1 cellular context compared by ENCODE assay signal in the genomic region with DNA sequence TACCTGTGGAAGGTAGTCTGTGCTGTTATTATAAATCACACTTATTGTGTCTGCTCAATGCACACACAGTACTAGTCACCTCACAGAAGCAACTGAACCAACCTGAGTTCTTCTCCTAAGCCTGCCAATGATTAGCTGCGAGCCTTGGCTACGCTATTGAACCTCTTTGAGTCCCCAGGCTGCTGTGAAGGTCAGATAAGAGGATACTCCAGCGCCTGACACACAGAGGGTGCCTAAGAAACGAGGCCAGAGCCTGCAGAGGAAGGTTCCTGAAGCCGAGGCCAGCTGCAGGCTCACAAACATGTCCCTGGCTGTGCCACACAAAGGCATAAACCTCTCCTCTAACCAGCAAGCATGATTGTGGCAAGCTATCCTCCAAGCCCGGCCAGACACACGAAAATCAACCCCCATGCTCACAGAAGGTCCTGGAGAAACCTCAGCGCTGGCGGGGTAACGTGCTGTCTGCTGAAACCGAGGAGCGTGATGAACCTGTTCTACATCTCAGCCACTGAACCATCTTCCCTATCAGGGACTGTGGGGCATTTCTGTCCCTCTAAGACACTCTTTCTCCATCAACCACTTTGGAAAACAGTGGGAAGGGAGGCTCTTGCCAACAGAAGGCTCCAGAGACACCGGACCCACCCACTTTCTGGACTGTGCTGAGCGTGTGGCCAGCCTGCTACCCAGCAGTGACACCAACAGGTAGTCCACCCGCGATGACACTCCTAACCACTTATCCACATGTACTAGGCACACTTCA.
TF ChIP-seq lines count a peak whose summit lies in the region.

No MANE protein-coding gene starts in this region.

TF ChIP-seq in K562, 482 proteins besides CTCF, POLR2A, EP300 and RAD21 (continued from another document and continues in another):
- TF ChIP-seq, protein P1, sequence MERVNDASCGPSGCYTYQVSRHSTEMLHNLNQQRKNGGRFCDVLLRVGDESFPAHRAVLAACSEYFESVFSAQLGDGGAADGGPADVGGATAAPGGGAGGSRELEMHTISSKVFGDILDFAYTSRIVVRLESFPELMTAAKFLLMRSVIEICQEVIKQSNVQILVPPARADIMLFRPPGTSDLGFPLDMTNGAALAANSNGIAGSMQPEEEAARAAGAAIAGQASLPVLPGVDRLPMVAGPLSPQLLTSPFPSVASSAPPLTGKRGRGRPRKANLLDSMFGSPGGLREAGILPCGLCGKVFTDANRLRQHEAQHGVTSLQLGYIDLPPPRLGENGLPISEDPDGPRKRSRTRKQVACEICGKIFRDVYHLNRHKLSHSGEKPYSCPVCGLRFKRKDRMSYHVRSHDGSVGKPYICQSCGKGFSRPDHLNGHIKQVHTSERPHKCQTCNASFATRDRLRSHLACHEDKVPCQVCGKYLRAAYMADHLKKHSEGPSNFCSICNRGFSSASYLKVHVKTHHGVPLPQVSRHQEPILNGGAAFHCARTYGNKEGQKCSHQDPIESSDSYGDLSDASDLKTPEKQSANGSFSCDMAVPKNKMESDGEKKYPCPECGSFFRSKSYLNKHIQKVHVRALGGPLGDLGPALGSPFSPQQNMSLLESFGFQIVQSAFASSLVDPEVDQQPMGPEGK (CRISPR knock-in tag; IDR thresholded peaks at IDR 0.05; ENCODE audit: borderline replicate concordance), result no peak
- TF ChIP-seq CBX8 (IDR thresholded peaks at IDR 0.05; ENCODE audit: borderline replicate concordance, extremely low read depth, low read depth, low read length, poor library complexity, severe bottlenecking) (no peak), LARP7 (IDR thresholded peaks at IDR 0.05) (no peak), RFX1 (IDR thresholded peaks at IDR 0.05) (no peak), NCOA6 (IDR thresholded peaks at IDR 0.05) (no peak), CREB1 (IDR thresholded peaks at IDR 0.05) (no peak), CREB1 (CRISPR knock-in tag; IDR thresholded peaks at IDR 0.05) (no peak), NCOA4 (IDR thresholded peaks at IDR 0.05; ENCODE audit: partially characterized antibody) (no peak), MIER1 (IDR thresholded peaks at IDR 0.05; ENCODE audit: low read depth) (no peak), HMGN3 (IDR thresholded peaks at IDR 0.05; ENCODE audit: borderline replicate concordance, extremely low read depth, insufficient read length, low read depth, low read length) (no peak), SMAD4 (CRISPR knock-in tag; conservative IDR thresholded peaks at IDR 0.05) (no peak), EHMT2 (IDR thresholded peaks at IDR 0.05) (no peak), HCFC1 (IDR thresholded peaks at IDR 0.05; ENCODE audit: low read depth, low read length) (no peak), HDAC6 (IDR thresholded peaks at IDR 0.05; ENCODE audit: low read depth, low read length) (no peak), HNRNPK (IDR thresholded peaks at IDR 0.05; ENCODE audit: low read depth, low read length, poor library complexity, severe bottlenecking) (no peak), ZNF282 (CRISPR knock-in tag; IDR thresholded peaks at IDR 0.05) (no peak), MCM2 (IDR thresholded peaks at IDR 0.05; ENCODE audit: low read depth) (no peak), NFE2L1 (tag; IDR thresholded peaks at IDR 0.05; ENCODE audit: borderline replicate concordance, low read depth) (no peak), NR2C2 (CRISPR knock-in tag; IDR thresholded peaks at IDR 0.05) (0 out of 2 replicates have a peak, but pooled peaks have one; percentile 26), NR2C2 (tag; IDR thresholded peaks at IDR 0.05) (no peak), BDP1 (IDR thresholded peaks at IDR 0.05; ENCODE audit: insufficient read depth, insufficient read length) (no peak)
- TF ChIP-seq, protein P2, sequence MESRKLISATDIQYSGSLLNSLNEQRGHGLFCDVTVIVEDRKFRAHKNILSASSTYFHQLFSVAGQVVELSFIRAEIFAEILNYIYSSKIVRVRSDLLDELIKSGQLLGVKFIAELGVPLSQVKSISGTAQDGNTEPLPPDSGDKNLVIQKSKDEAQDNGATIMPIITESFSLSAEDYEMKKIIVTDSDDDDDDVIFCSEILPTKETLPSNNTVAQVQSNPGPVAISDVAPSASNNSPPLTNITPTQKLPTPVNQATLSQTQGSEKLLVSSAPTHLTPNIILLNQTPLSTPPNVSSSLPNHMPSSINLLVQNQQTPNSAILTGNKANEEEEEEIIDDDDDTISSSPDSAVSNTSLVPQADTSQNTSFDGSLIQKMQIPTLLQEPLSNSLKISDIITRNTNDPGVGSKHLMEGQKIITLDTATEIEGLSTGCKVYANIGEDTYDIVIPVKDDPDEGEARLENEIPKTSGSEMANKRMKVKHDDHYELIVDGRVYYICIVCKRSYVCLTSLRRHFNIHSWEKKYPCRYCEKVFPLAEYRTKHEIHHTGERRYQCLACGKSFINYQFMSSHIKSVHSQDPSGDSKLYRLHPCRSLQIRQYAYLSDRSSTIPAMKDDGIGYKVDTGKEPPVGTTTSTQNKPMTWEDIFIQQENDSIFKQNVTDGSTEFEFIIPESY (CRISPR knock-in tag; IDR thresholded peaks at IDR 0.05), result peak; percentile 91
- TF ChIP-seq, protein P3, sequence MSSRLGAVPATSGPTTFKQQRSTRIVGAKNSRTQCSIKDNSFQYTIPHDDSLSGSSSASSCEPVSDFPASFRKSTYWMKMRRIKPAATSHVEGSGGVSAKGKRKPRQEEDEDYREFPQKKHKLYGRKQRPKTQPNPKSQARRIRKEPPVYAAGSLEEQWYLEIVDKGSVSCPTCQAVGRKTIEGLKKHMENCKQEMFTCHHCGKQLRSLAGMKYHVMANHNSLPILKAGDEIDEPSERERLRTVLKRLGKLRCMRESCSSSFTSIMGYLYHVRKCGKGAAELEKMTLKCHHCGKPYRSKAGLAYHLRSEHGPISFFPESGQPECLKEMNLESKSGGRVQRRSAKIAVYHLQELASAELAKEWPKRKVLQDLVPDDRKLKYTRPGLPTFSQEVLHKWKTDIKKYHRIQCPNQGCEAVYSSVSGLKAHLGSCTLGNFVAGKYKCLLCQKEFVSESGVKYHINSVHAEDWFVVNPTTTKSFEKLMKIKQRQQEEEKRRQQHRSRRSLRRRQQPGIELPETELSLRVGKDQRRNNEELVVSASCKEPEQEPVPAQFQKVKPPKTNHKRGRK (tag; IDR thresholded peaks at IDR 0.05), result no peak
- TF ChIP-seq, protein P4, sequence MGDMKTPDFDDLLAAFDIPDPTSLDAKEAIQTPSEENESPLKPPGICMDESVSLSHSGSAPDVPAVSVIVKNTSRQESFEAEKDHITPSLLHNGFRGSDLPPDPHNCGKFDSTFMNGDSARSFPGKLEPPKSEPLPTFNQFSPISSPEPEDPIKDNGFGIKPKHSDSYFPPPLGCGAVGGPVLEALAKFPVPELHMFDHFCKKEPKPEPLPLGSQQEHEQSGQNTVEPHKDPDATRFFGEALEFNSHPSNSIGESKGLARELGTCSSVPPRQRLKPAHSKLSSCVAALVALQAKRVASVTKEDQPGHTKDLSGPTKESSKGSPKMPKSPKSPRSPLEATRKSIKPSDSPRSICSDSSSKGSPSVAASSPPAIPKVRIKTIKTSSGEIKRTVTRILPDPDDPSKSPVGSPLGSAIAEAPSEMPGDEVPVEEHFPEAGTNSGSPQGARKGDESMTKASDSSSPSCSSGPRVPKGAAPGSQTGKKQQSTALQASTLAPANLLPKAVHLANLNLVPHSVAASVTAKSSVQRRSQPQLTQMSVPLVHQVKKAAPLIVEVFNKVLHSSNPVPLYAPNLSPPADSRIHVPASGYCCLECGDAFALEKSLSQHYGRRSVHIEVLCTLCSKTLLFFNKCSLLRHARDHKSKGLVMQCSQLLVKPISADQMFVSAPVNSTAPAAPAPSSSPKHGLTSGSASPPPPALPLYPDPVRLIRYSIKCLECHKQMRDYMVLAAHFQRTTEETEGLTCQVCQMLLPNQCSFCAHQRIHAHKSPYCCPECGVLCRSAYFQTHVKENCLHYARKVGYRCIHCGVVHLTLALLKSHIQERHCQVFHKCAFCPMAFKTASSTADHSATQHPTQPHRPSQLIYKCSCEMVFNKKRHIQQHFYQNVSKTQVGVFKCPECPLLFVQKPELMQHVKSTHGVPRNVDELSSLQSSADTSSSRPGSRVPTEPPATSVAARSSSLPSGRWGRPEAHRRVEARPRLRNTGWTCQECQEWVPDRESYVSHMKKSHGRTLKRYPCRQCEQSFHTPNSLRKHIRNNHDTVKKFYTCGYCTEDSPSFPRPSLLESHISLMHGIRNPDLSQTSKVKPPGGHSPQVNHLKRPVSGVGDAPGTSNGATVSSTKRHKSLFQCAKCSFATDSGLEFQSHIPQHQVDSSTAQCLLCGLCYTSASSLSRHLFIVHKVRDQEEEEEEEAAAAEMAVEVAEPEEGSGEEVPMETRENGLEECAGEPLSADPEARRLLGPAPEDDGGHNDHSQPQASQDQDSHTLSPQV (IDR thresholded peaks at IDR 0.05), result peak; percentile 43; the same call in 1 of the 2 replicates
- TF ChIP-seq, protein P5, sequence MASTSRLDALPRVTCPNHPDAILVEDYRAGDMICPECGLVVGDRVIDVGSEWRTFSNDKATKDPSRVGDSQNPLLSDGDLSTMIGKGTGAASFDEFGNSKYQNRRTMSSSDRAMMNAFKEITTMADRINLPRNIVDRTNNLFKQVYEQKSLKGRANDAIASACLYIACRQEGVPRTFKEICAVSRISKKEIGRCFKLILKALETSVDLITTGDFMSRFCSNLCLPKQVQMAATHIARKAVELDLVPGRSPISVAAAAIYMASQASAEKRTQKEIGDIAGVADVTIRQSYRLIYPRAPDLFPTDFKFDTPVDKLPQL (IDR thresholded peaks at IDR 0.05; ENCODE audit: extremely low read depth, insufficient read length), result no peak
- TF ChIP-seq, protein P6, sequence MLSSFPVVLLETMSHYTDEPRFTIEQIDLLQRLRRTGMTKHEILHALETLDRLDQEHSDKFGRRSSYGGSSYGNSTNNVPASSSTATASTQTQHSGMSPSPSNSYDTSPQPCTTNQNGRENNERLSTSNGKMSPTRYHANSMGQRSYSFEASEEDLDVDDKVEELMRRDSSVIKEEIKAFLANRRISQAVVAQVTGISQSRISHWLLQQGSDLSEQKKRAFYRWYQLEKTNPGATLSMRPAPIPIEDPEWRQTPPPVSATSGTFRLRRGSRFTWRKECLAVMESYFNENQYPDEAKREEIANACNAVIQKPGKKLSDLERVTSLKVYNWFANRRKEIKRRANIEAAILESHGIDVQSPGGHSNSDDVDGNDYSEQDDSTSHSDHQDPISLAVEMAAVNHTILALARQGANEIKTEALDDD (IDR thresholded peaks at IDR 0.05), result peak; percentile 78; the same call in 1 of the 2 replicates
- TF ChIP-seq, protein P7, sequence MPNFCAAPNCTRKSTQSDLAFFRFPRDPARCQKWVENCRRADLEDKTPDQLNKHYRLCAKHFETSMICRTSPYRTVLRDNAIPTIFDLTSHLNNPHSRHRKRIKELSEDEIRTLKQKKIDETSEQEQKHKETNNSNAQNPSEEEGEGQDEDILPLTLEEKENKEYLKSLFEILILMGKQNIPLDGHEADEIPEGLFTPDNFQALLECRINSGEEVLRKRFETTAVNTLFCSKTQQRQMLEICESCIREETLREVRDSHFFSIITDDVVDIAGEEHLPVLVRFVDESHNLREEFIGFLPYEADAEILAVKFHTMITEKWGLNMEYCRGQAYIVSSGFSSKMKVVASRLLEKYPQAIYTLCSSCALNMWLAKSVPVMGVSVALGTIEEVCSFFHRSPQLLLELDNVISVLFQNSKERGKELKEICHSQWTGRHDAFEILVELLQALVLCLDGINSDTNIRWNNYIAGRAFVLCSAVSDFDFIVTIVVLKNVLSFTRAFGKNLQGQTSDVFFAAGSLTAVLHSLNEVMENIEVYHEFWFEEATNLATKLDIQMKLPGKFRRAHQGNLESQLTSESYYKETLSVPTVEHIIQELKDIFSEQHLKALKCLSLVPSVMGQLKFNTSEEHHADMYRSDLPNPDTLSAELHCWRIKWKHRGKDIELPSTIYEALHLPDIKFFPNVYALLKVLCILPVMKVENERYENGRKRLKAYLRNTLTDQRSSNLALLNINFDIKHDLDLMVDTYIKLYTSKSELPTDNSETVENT (CRISPR knock-in tag; IDR thresholded peaks at IDR 0.05), result no peak
- TF ChIP-seq, protein P8, sequence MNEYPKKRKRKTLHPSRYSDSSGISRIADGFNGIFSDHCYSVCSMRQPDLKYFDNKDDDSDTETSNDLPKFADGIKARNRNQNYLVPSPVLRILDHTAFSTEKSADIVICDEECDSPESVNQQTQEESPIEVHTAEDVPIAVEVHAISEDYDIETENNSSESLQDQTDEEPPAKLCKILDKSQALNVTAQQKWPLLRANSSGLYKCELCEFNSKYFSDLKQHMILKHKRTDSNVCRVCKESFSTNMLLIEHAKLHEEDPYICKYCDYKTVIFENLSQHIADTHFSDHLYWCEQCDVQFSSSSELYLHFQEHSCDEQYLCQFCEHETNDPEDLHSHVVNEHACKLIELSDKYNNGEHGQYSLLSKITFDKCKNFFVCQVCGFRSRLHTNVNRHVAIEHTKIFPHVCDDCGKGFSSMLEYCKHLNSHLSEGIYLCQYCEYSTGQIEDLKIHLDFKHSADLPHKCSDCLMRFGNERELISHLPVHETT (CRISPR knock-in tag; conservative IDR thresholded peaks at IDR 0.05 in 1 of 2, IDR thresholded peaks at IDR 0.05 in 1 of 2), result no peak
- TF ChIP-seq, protein P9, sequence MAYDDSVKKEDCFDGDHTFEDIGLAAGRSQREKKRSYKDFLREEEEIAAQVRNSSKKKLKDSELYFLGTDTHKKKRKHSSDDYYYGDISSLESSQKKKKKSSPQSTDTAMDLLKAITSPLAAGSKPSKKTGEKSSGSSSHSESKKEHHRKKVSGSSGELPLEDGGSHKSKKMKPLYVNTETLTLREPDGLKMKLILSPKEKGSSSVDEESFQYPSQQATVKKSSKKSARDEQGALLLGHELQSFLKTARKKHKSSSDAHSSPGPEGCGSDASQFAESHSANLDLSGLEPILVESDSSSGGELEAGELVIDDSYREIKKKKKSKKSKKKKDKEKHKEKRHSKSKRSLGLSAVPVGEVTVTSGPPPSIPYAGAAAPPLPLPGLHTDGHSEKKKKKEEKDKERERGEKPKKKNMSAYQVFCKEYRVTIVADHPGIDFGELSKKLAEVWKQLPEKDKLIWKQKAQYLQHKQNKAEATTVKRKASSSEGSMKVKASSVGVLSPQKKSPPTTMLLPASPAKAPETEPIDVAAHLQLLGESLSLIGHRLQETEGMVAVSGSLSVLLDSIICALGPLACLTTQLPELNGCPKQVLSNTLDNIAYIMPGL (CRISPR knock-in tag; IDR thresholded peaks at IDR 0.05), result no peak
- TF ChIP-seq, protein P10, sequence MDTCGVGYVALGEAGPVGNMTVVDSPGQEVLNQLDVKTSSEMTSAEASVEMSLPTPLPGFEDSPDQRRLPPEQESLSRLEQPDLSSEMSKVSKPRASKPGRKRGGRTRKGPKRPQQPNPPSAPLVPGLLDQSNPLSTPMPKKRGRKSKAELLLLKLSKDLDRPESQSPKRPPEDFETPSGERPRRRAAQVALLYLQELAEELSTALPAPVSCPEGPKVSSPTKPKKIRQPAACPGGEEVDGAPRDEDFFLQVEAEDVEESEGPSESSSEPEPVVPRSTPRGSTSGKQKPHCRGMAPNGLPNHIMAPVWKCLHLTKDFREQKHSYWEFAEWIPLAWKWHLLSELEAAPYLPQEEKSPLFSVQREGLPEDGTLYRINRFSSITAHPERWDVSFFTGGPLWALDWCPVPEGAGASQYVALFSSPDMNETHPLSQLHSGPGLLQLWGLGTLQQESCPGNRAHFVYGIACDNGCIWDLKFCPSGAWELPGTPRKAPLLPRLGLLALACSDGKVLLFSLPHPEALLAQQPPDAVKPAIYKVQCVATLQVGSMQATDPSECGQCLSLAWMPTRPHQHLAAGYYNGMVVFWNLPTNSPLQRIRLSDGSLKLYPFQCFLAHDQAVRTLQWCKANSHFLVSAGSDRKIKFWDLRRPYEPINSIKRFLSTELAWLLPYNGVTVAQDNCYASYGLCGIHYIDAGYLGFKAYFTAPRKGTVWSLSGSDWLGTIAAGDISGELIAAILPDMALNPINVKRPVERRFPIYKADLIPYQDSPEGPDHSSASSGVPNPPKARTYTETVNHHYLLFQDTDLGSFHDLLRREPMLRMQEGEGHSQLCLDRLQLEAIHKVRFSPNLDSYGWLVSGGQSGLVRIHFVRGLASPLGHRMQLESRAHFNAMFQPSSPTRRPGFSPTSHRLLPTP (IDR thresholded peaks at IDR 0.05; ENCODE audit: borderline replicate concordance, extremely low read depth, insufficient read length), result no peak
- TF ChIP-seq, protein P11, sequence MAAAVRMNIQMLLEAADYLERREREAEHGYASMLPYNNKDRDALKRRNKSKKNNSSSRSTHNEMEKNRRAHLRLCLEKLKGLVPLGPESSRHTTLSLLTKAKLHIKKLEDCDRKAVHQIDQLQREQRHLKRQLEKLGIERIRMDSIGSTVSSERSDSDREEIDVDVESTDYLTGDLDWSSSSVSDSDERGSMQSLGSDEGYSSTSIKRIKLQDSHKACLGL (CRISPR knock-in tag; IDR thresholded peaks at IDR 0.05; ENCODE audit: borderline replicate concordance, poor library complexity, severe bottlenecking), result no peak
